Comparison of ENCODE assay signal across 8 cellular contexts in genomic region chr1:8702848-8703810, GRCh38.
DNase-seq lines count a peak whose midpoint lies in the region; ATAC-seq, FAIRE-seq and TF ChIP-seq lines count a peak whose summit lies in the region.

No MANE protein-coding gene starts in this region.

- H4K20me1 ChIP-seq in hepatocyte (ENCODE audit: insufficient read depth, poor library complexity, severe bottlenecking) = peaks cover 17% of the 10 kb centered on the region

- peak overlapping the region; percentile 13 for H2AFZ ChIP-seq in hepatocyte

- H3K27ac ChIP-seq in hepatocyte = peak overlapping the region; percentile 88
- H3K27ac ChIP-seq in psoas muscle = peak overlapping the region; percentile 85

- peaks cover 3% of the 10 kb centered on the region for H3K36me3 Mint-ChIP-seq in T-helper 17 cell (ENCODE audit: low read depth)

- peak overlapping the region; percentile 74 for H3K4me2 ChIP-seq in hepatocyte

- H3K79me2 ChIP-seq in hepatocyte = peaks cover 69% of the 10 kb centered on the region

- H3K4me3 ChIP-seq in hepatocyte (peak overlapping the region; percentile 66), psoas muscle (peak overlapping the region; percentile 76)

- H3K36me3 ChIP-seq in hepatocyte (replicated peaks; ENCODE audit: insufficient read depth, low read depth) (no peaks in the 10 kb centered on the region), psoas muscle (ENCODE audit: insufficient read depth in 1 of 2, low read depth in 1 of 2) (no peaks in the 10 kb centered on the region)

- H3K27me3 Mint-ChIP-seq in T-helper 17 cell = peaks cover 39% of the 10 kb centered on the region

- peak; percentile 11 for TF ChIP-seq CTCF in hepatocyte (IDR thresholded peaks at IDR 0.05; ENCODE audit: poor library complexity)
- peak; percentile 2 for TF ChIP-seq CTCF in psoas muscle (IDR thresholded peaks at IDR 0.05)

- WGBS in hepatocyte (ENCODE audit: low lambda C conversion rate, missing lambda C conversion rate) = 2% methylated on average over 54 of the region's 88 CpGs
- WGBS in psoas muscle, 3 donors = 0 to 1% (median 1%) methylated on average over 62 to 88 of the region's 88 CpGs

- peak; percentile 88 for ATAC-seq in HG02798 (IDR thresholded peaks at IDR 0.05; ENCODE audit: poor library complexity, unreplicated experiment)
- ATAC-seq in T-helper 17 cell = peak; percentile 23
- ATAC-seq in psoas muscle = peak; percentile 89 to 94 (median 94)

- H3K4me3 Mint-ChIP-seq in T-helper 17 cell = peak overlapping the region; percentile 89

- DNase-seq in GM12892 (ENCODE audit: insufficient read length) = peak; percentile 72
- peak; percentile 94 for DNase-seq in NCI-H146 (lab: John Stamatoyannopoulos, UW)
- peak; percentile 28 to 37 (median 35) for DNase-seq in T-helper 17 cell
- DNase-seq in astrocyte of the hippocampus (ENCODE audit: low read depth, low spot score) = peak; percentile 96
- DNase-seq in hepatocyte (ENCODE audit: low spot score) = peak; percentile 95
- DNase-seq in psoas muscle = peak; percentile 92 to 97
- no peak for DNase-seq in NK-92 treated with Interleukin-12 subunit alpha and Interleukin-12 subunit beta, amount 100 ng/mL, for 24 hours (lab: John Stamatoyannopoulos, UW)

- no peaks in the 10 kb centered on the region for H3K9me2 ChIP-seq in hepatocyte (replicated peaks; ENCODE audit: insufficient read depth)

- peak; percentile 82 for TF ChIP-seq POLR2A in GM12892 (IDR thresholded peaks at IDR 0.05; ENCODE audit: low read depth, low read length)

- peaks cover 25% of the 10 kb centered on the region for H3K4me1 Mint-ChIP-seq in T-helper 17 cell

- peak; percentile 94 for FAIRE-seq in GM12892 (lab: Jason Lieb, UNC)

- H3K27ac Mint-ChIP-seq in T-helper 17 cell = peak overlapping the region; percentile 62

- H3K4me1 ChIP-seq in hepatocyte (ENCODE audit: insufficient read depth) = peaks cover 41% of the 10 kb centered on the region
- peaks cover 55% of the 10 kb centered on the region for H3K4me1 ChIP-seq in psoas muscle

- intact Hi-C loops in psoas muscle (cut with DNase I) = loop anchor here in 1 of 2 donors (2.0 to 5.0 kb wide), 2 partner anchors 36 to 146 kb away; no protein-coding TSS in a partner anchor

- H3K27me3 ChIP-seq in hepatocyte = no peaks in the 10 kb centered on the region
- no peaks in the 10 kb centered on the region for H3K27me3 ChIP-seq in psoas muscle (ENCODE audit: insufficient read depth in 3 of 3, low read length in 2 of 3)

- H3K9me3 ChIP-seq in T-helper 17 cell (ENCODE audit: control insufficient read depth, low read length, poor library complexity, severe bottlenecking) = no peaks in the 10 kb centered on the region
- no peaks in the 10 kb centered on the region for H3K9me3 ChIP-seq in hepatocyte (ENCODE audit: low read depth)
- H3K9me3 ChIP-seq in psoas muscle = no peaks in the 10 kb centered on the region

Comparison
In these comparisons a context has a peak if more than half of its experiments do, and no peak if none do; other contexts are left out.
1. ATAC-seq: peak in every context shown above with its lines; median percentile 94 in psoas muscle; 88 in HG02798; 23 in T-helper 17 cell.